ENCODE assay signal across 8 cellular contexts in the genomic region with DNA sequence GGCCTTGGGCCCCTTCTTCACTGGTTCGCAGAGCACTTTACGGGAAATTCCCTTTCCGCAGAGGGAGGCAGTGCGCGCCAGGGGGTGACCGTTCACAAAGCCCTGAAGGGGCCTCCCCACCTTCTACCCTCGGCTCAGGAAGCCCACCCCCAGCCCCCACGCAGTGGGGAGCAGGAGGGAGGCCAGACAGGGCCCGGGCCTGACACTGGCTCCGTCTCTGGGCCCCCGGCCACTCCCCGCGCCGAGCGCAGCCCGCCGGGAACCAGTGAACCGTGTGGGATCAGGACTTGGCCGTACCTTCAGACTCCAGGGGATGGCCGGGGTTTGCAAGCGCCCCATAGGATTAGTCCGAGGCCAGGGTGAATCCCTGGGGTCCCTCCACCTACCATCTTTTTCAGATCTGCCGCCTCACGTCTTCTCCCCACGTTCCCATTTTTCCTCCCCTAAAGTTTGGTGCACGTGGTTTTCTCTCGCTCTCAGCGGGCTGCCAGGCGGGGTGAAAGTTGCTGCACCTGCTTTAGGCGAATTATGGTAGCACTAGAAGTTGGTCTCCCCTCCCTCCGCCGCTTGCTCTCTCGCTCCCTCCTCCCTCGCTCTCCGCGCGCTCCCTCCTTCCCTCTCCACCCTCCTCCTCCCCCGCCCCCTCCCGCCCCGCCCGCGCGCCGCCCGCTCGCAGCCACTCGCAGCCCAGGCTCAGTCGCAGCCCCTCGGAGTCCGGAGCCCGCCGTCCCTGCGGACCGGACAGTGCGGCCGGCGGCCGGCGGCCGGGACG. TPM values are rescaled to one million over a fixed set of nuclear protein-coding genes. Genes with fewer than 3 reads are reported as not detected.
DNase-seq lines count a peak whose midpoint lies in the region; ATAC-seq, FAIRE-seq and TF ChIP-seq lines count a peak whose summit lies in the region.

A gene with protein sequence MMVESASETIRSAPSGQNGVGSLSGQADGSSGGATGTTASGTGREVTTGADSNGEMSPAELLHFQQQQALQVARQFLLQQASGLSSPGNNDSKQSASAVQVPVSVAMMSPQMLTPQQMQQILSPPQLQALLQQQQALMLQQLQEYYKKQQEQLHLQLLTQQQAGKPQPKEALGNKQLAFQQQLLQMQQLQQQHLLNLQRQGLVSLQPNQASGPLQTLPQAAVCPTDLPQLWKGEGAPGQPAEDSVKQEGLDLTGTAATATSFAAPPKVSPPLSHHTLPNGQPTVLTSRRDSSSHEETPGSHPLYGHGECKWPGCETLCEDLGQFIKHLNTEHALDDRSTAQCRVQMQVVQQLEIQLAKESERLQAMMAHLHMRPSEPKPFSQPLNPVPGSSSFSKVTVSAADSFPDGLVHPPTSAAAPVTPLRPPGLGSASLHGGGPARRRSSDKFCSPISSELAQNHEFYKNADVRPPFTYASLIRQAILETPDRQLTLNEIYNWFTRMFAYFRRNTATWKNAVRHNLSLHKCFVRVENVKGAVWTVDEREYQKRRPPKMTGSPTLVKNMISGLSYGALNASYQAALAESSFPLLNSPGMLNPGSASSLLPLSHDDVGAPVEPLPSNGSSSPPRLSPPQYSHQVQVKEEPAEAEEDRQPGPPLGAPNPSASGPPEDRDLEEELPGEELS (plus strand): TSS at position 679 of the 772 bp plus-strand sequence. CDS start 19,380 bp downstream, outside the sequence.

- peak; percentile 47; the same call in 1 of the 2 replicates for TF ChIP-seq RAD21 in HepG2 (CRISPR knock-in tag; IDR thresholded peaks at IDR 0.05)

- no peak for TF ChIP-seq POLR2A in HepG2 (IDR thresholded peaks at IDR 0.05; ENCODE audit: insufficient read depth in 1 of 2, low read depth in 2 of 2, low read length in 2 of 2)

- WGBS in HepG2 (ENCODE audit: low lambda C conversion rate): under 1% methylated on average over 52 of the region's 61 CpGs

- H2AFZ ChIP-seq in HepG2 (ENCODE audit: low read length): peak within 1 kb of the TSS; percentile 30

- peaks cover 27% of the 10 kb centered on the region for H3K27me3 ChIP-seq in BLaER1
- H3K27me3 ChIP-seq in HepG2 (ENCODE audit: control insufficient read depth in 1 of 2, insufficient read depth in 2 of 2, low read length in 2 of 2): no peaks in the 10 kb centered on the region

- TF ChIP-seq EP300 in HepG2 (IDR thresholded peaks at IDR 0.05; ENCODE audit: low read depth in 2 of 2, low read length in 2 of 2): 0 out of 4 replicates have a peak, but pooled peaks of 1 of the 2 experiments have one; percentile 43
- TF ChIP-seq EP300 in HepG2 (CRISPR knock-in tag; IDR thresholded peaks at IDR 0.05; ENCODE audit: borderline replicate concordance): no peak; the same call in 1 of the 2 replicates

- H3K27ac ChIP-seq in BLaER1: peak within 1 kb of the TSS; percentile 86
- H3K27ac ChIP-seq in HepG2 (ENCODE audit: extremely low read length, insufficient read depth, low read length): peak within 1 kb of the TSS; percentile 66

- in situ Hi-C loops in HepG2 (cut with HindIII; ENCODE audit: extremely low pct_ligation_motif_present, low pct_unique_long_range_greater_than_20kb): loop anchor here (5.0 kb wide), 2 partner anchors 46 to 119 kb away; no protein-coding TSS in a partner anchor

- POLR2A ChIA-PET in activated CD4-positive, alpha-beta T cell treated with anti-CD3 and anti-CD28 coated beads, Interleukin-2, amount 10 ng/mL, durations not matched to agents 7 days and 5 days (lab: Charles Lee): no interaction called here
- POLR2A ChIA-PET in HepG2 (lab: Yijun Ruan, JAX): interaction anchor here (1.3 to 7.7 kb wide), 5 partner anchors 18 to 89 kb away, joined by 4 to 90 read pairs (median 5); no protein-coding TSS in a partner anchor

- H3K4me3 ChIP-seq in BLaER1: peak within 1 kb of the TSS; percentile 91
- H3K4me3 ChIP-seq in HepG2 (replicated peaks in 1 of 3; ENCODE audit: insufficient read depth in 1 of 3, low read depth in 2 of 3, low read length in 3 of 3): peak within 1 kb of the TSS; percentile 67 to 99 (median 99)

- intact Hi-C loops in HepG2 (cut with micrococcal nuclease; ENCODE audit: unreplicated experiment): loop anchor here (1.0 to 5.0 kb wide), 6 partner anchors 21 to 179 kb away; no protein-coding TSS in a partner anchor

- no peaks in the 10 kb centered on the region for H3K9me3 ChIP-seq in BLaER1
- H3K9me3 ChIP-seq in HepG2 (ENCODE audit: low read length): no peaks in the 10 kb centered on the region

- peaks cover 24% of the 10 kb centered on the region for H3K4me1 Mint-ChIP-seq in activated CD4-positive, alpha-beta T cell treated with anti-CD3 and anti-CD28 coated beads, Interleukin-2, amount 10 ng/mL, durations not matched to agents 7 days and 5 days

- H3K27ac Mint-ChIP-seq in activated CD4-positive, alpha-beta T cell treated with anti-CD3 and anti-CD28 coated beads, Interleukin-2, amount 10 ng/mL, durations not matched to agents 7 days and 5 days: peak within 1 kb of the TSS; percentile 50

- H3K27me3 Mint-ChIP-seq in activated CD4-positive, alpha-beta T cell treated with anti-CD3 and anti-CD28 coated beads, Interleukin-2, amount 10 ng/mL, durations not matched to agents 7 days and 5 days: peaks cover 56% of the 10 kb centered on the region

- H3K4me1 ChIP-seq in BLaER1: peaks cover 50% of the 10 kb centered on the region
- peaks cover 48% of the 10 kb centered on the region for H3K4me1 ChIP-seq in HepG2 (ENCODE audit: insufficient read depth, low read length)

- CTCF ChIA-PET in activated CD4-positive, alpha-beta T cell treated with anti-CD3 and anti-CD28 coated beads, Interleukin-2, amount 10 ng/mL, durations not matched to agents 7 days and 5 days (lab: Charles Lee): no interaction called here
- CTCF ChIA-PET in HepG2 (lab: Yijun Ruan, JAX; ENCODE audit: low intra/inter-chr PET ratio, low total read pairs): no interaction called here

- DNase-seq in NCI-H524 treated with DMSO at 0.1 percent for 48 hours (lab: John Stamatoyannopoulos, UW): peak; percentile 42
- DNase-seq in activated CD4-positive, alpha-beta T cell treated with anti-CD3 and anti-CD28 coated beads, Interleukin-2, amount 10 ng/mL, durations not matched to agents 7 days and 5 days: peak; percentile 90
- peak; percentile 87 for DNase-seq in dedifferentiated amniotic fluid mesenchymal stem cell (ENCODE audit: extremely low spot score)
- peak; percentile 91 for DNase-seq in HepG2 (ENCODE audit: low spot score)
- DNase-seq in stimulated activated CD4-positive, alpha-beta T cell treated with anti-CD3 and anti-CD28 coated beads, Interleukin-2, amount 100 ng/mL, for 4 hours (ENCODE audit: low read depth): peak; percentile 83

- peaks cover 65% of the 10 kb centered on the region for H3K79me2 ChIP-seq in HepG2 (ENCODE audit: insufficient read depth, low read length)

- no peaks in the 10 kb centered on the region for H3K9me3 Mint-ChIP-seq in activated CD4-positive, alpha-beta T cell treated with anti-CD3 and anti-CD28 coated beads, Interleukin-2, amount 10 ng/mL, durations not matched to agents 7 days and 5 days

- H3K36me3 ChIP-seq in BLaER1 (peaks cover 17% of the 10 kb centered on the region), HepG2 (replicated peaks in 1 of 2; ENCODE audit: control insufficient read depth in 1 of 2, insufficient read depth in 2 of 2, low read length in 2 of 2) (peaks cover 3 to 13% of the 10 kb centered on the region in 2 experiments)

- no peaks in the 10 kb centered on the region for H3K36me3 Mint-ChIP-seq in activated CD4-positive, alpha-beta T cell treated with anti-CD3 and anti-CD28 coated beads, Interleukin-2, amount 10 ng/mL, durations not matched to agents 7 days and 5 days (ENCODE audit: low read depth)

- 0 out of 2 replicates have a peak, but pooled peaks have one; percentile 8 for TF ChIP-seq CTCF in HepG2 (CRISPR knock-in tag; IDR thresholded peaks at IDR 0.05)

- H4K20me1 ChIP-seq in BLaER1 (peaks cover 39% of the 10 kb centered on the region), HepG2 (ENCODE audit: insufficient read depth, low read length) (peaks cover 35% of the 10 kb centered on the region)

- peak within 1 kb of the TSS; percentile 85 for H3K9ac ChIP-seq in BLaER1
- peak within 1 kb of the TSS; percentile 86 for H3K9ac ChIP-seq in HepG2 (ENCODE audit: insufficient read depth, low read depth, low read length)

- ATAC-seq in GM19324 (IDR thresholded peaks at IDR 0.05; ENCODE audit: low FRiP score, unreplicated experiment) (peak; percentile 68), HG03460 (IDR thresholded peaks at IDR 0.05; ENCODE audit: unreplicated experiment) (peak; percentile 64), HepG2 (peak; percentile 75)

- peak within 1 kb of the TSS; percentile 77 for H3K4me3 Mint-ChIP-seq in activated CD4-positive, alpha-beta T cell treated with anti-CD3 and anti-CD28 coated beads, Interleukin-2, amount 10 ng/mL, durations not matched to agents 7 days and 5 days

- H3K4me2 ChIP-seq in BLaER1 (peak within 1 kb of the TSS; percentile 93), HepG2 (ENCODE audit: low read depth, low read length) (peak within 1 kb of the TSS; percentile 95)

- peak; percentile 72 for FAIRE-seq in HepG2 (lab: Jason Lieb, UNC)

- BruUV-seq in HepG2 (replicated peaks; lab: Mats Ljungman, UMichigan): TSS peak; percentile 64

RNA-seq across cellular contexts. Expression of the gene that starts here (rescaled TPM):
- 1 to 10 TPM; 4.8 to 5.3 TPM for total RNA-seq in activated CD4-positive, alpha-beta T cell treated with anti-CD3 and anti-CD28 coated beads, Interleukin-2, amount 10 ng/mL, durations not matched to agents 7 days and 5 days
- 11.0 TPM in 2 replicates for total RNA-seq in HepG2 (2016; rRNA removed; fragmentation: Illumina TruSeq; extraction: Trizol)
- 2.8 and 3.0 TPM in 2 replicates for total RNA-seq in HepG2 (2016; cell fraction: cytosol; rRNA removed; fragmentation: Illumina TruSeq; extraction: Trizol; ENCODE audit: low read depth)
- 9.5 and 11.3 TPM in 2 replicates for total RNA-seq in HepG2 (2016; cell fraction: insoluble cytoplasmic fraction; rRNA removed; fragmentation: Illumina TruSeq; extraction: Trizol)
- total RNA-seq in HepG2 (2016; cell fraction: membrane; rRNA removed; fragmentation: Illumina TruSeq; extraction: Trizol): 15.4 and 15.8 TPM in 2 replicates
- total RNA-seq in HepG2 (2016; cell fraction: nucleus; rRNA removed; fragmentation: Illumina TruSeq; extraction: Trizol): 14.9 TPM in 2 replicates
- polyA plus RNA-seq in HepG2 (2011; rRNA removed): 12.4 and 15.9 TPM in 2 replicates
- 6.6 and 10.1 TPM in 2 replicates for polyA plus RNA-seq in HepG2 (2011; cell fraction: cytosol; rRNA removed)
- 47.8 and 59.4 TPM in 2 replicates for polyA plus RNA-seq in HepG2 (2011; cell fraction: nucleus; rRNA removed)
- polyA plus RNA-seq in HepG2 (2012): 53.6 and 69.1 TPM in 2 replicates
- 10.9 and 11.7 TPM in 2 replicates for polyA plus RNA-seq in HepG2 (2016; cell fraction: cytosol; fragmentation: Illumina TruSeq; extraction: Trizol; ENCODE audit: low read depth)
- polyA plus RNA-seq in HepG2 (2016; cell fraction: insoluble cytoplasmic fraction; fragmentation: Illumina TruSeq; extraction: Trizol; ENCODE audit: low read depth): 37.6 and 56.8 TPM in 2 replicates
- 44.1 and 44.7 TPM in 2 replicates for polyA plus RNA-seq in HepG2 (2016; cell fraction: membrane; fragmentation: Illumina TruSeq; extraction: Trizol; ENCODE audit: low read depth)
- polyA plus RNA-seq in HepG2 (2016; cell fraction: nucleus; fragmentation: Illumina TruSeq; extraction: Trizol; ENCODE audit: insufficient read depth, low read depth): 75.1 and 80.7 TPM in 2 replicates
- 3.3 and 26.4 TPM in 2 replicates for polyA minus RNA-seq in HepG2 (2011; rRNA and poly(A)+ RNA removed; ENCODE audit: low replicate concordance)
- polyA minus RNA-seq in HepG2 (2011; cell fraction: cytosol; rRNA and poly(A)+ RNA removed): 29.5 and 30.0 TPM in 2 replicates
- 15.2 and 15.5 TPM in 2 replicates for polyA minus RNA-seq in HepG2 (2011; cell fraction: nucleus; rRNA and poly(A)+ RNA removed)

Comparison
In these comparisons a context has a peak if more than half of its experiments do, and no peak if none do; other contexts are left out.
1. Peak in every context shown above with its lines: DNase-seq, ATAC-seq, H3K4me3 ChIP-seq and H3K27ac ChIP-seq.